In the genomic region with DNA sequence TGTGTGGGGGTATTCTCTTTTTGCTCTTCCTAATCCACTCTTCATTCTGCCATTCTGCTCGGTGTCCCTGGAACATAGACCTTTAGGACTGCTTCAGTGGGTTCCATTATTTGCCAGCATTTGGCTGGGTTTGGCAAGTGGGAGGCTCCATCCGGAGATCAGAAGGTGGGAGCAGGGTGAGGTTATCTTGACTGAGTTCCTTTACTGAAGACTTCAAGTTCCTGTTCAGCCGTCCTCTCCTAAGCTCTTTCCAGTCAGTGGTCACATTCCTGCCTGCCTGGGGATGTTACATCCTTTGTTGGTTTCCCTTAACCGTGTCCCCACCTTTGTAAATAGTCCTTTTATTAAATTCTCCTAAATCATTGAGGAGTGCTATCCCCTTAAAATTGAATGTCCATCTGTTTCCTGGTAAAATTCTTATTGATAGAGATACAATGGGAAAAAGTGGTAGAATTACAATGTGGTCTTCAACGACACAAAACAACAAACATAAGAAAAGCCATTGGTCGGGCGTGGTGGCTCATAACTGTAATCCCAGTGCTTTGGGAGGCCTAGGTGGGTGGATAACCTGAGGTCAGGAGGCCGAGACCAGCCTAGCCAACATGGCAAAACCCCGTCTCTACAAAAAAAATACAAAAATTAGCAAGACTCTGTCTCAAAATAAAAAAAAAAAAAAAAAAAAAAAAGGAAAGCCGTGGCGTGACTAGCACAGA, we compare ENCODE assay signal across 1 cellular context.
TF ChIP-seq lines count a peak whose summit lies in the region.

No MANE protein-coding gene starts in this region.

TF ChIP-seq in endothelial cell of umbilical vein, 7 proteins besides CTCF, POLR2A, EP300 and RAD21:
- TF ChIP-seq FOS (IDR thresholded peaks at IDR 0.05; ENCODE audit: borderline replicate concordance, insufficient read depth, low read length) (no peak), EZH2 (IDR thresholded peaks at IDR 0.05; ENCODE audit: borderline replicate concordance, low read depth, low read length, severe bottlenecking) (no peak), JUN (IDR thresholded peaks at IDR 0.05; ENCODE audit: borderline replicate concordance, insufficient read depth, insufficient read length, low read depth) (no peak), POLR2AphosphoS5 (IDR thresholded peaks at IDR 0.05; ENCODE audit: insufficient read depth, low read depth, low read length) (no peak), MYC (IDR thresholded peaks at IDR 0.05; ENCODE audit: low read depth, low read length) (no peak)
- TF ChIP-seq, protein P1, sequence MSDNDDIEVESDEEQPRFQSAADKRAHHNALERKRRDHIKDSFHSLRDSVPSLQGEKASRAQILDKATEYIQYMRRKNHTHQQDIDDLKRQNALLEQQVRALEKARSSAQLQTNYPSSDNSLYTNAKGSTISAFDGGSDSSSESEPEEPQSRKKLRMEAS (IDR thresholded peaks at IDR 0.05; ENCODE audit: insufficient read depth, insufficient read length): no peak
